Comparison of ENCODE assay signal across 8 cellular contexts in genomic region chr20:49888341-49889244, GRCh38. TPM values are rescaled to one million over a fixed set of nuclear protein-coding genes. Genes with fewer than 3 reads are reported as not detected.
DNase-seq lines count a peak whose midpoint lies in the region; ATAC-seq and TF ChIP-seq lines count a peak whose summit lies in the region.

No MANE protein-coding gene starts in this region.

- H3F3A ChIP-seq in DOHH2 (ENCODE audit: control insufficient read depth, insufficient read depth) (peaks cover 3% of the 10 kb centered on the region; the same call in 1 of the 2 replicates), MM.1S (ENCODE audit: insufficient read depth, low read length) (no peaks in the 10 kb centered on the region)

- no peaks in the 10 kb centered on the region for H3K9me3 Mint-ChIP-seq in activated naive CD8-positive, alpha-beta T cell treated with anti-CD3 and anti-CD28 coated beads, Interleukin-2, amount 10 ng/mL, durations not matched to agents 7 days and 5 days

- H3K4me3 ChIP-seq in DOHH2 (ENCODE audit: low read length) = no peak overlapping the region
- no peak overlapping the region for H3K4me3 ChIP-seq in MM.1S (ENCODE audit: low read length)

- H3K9ac ChIP-seq in MM.1S (ENCODE audit: low read length) = no peak overlapping the region

- H4K20me1 ChIP-seq in DOHH2 (ENCODE audit: control insufficient read depth, insufficient read depth, low read depth, low read length) = no peaks in the 10 kb centered on the region
- H4K20me1 ChIP-seq in MM.1S (ENCODE audit: insufficient read depth, low read length) = no peaks in the 10 kb centered on the region

- H3K27ac Mint-ChIP-seq in activated naive CD8-positive, alpha-beta T cell treated with anti-CD3 and anti-CD28 coated beads, Interleukin-2, amount 10 ng/mL, durations not matched to agents 7 days and 5 days = peak overlapping the region; percentile 12

- H3K36me3 Mint-ChIP-seq in activated naive CD8-positive, alpha-beta T cell treated with anti-CD3 and anti-CD28 coated beads, Interleukin-2, amount 10 ng/mL, durations not matched to agents 7 days and 5 days = peaks cover 12% of the 10 kb centered on the region

- no peaks in the 10 kb centered on the region for H3K27me3 Mint-ChIP-seq in activated naive CD8-positive, alpha-beta T cell treated with anti-CD3 and anti-CD28 coated beads, Interleukin-2, amount 10 ng/mL, durations not matched to agents 7 days and 5 days

- intact Hi-C loops in posterior cingulate gyrus (cut with DNase I) = loop anchor here (1.0 to 5.0 kb wide), 4 partner anchors 40 to 277 kb away; partner anchors contain the start of genes B4GALT5 and SLC9A8

- H3K79me2 ChIP-seq in DOHH2 (ENCODE audit: control insufficient read depth, low read length) (no peaks in the 10 kb centered on the region), MM.1S (ENCODE audit: low read length) (no peaks in the 10 kb centered on the region)

- H3K9me2 ChIP-seq in DOHH2 (replicated peaks; ENCODE audit: control insufficient read depth, low read length) = no peaks in the 10 kb centered on the region
- H3K9me2 ChIP-seq in MM.1S (replicated peaks; ENCODE audit: insufficient read depth, low read length) = no peaks in the 10 kb centered on the region

- H3K4me3 Mint-ChIP-seq in activated naive CD8-positive, alpha-beta T cell treated with anti-CD3 and anti-CD28 coated beads, Interleukin-2, amount 10 ng/mL, durations not matched to agents 7 days and 5 days = no peak overlapping the region

- no peaks in the 10 kb centered on the region for H3K9me3 ChIP-seq in DOHH2 (ENCODE audit: control insufficient read depth, insufficient read depth, low read length)
- H3K9me3 ChIP-seq in MM.1S (replicated peaks; ENCODE audit: insufficient read depth, low read length) = no peaks in the 10 kb centered on the region

- peak; percentile 21 for DNase-seq in MM.1S
- DNase-seq in activated naive CD8-positive, alpha-beta T cell treated with anti-CD3 and anti-CD28 coated beads, Interleukin-2, amount 10 ng/mL, durations not matched to agents 7 days and 5 days = peak; percentile 59
- peak; percentile 92 for DNase-seq in glomerular visceral epithelial cell (ENCODE audit: extremely low spot score)
- DNase-seq in posterior cingulate gyrus = peak; percentile 66 to 98 (median 84)

- H3K27me3 ChIP-seq in DOHH2 (ENCODE audit: control insufficient read depth, low read length) (no peaks in the 10 kb centered on the region), MM.1S (replicated peaks; ENCODE audit: insufficient read depth, low read length) (no peaks in the 10 kb centered on the region)

- TF ChIP-seq CTCF in DOHH2 (IDR thresholded peaks at IDR 0.05; ENCODE audit: low read depth, low read length, poor library complexity, severe bottlenecking) (peak; percentile 95), MM.1S (IDR thresholded peaks at IDR 0.05; ENCODE audit: low read length) (peak; percentile 84)

- ATAC-seq in SK-N-SH treated with all-trans-retinoic acid at 6 μM for 48 hours (peak; percentile 81), GM21528 (IDR thresholded peaks at IDR 0.05; ENCODE audit: low FRiP score, unreplicated experiment) (no peak), HG03342 (IDR thresholded peaks at IDR 0.05; ENCODE audit: unreplicated experiment) (no peak)
- ATAC-seq in activated naive CD8-positive, alpha-beta T cell treated with anti-CD3 and anti-CD28 coated beads, Interleukin-2, amount 10 ng/mL, durations not matched to agents 7 days and 5 days (ENCODE audit: low read depth) = no peak

- no peak overlapping the region for H2AFZ ChIP-seq in MM.1S (ENCODE audit: low read length)

- peaks cover 8% of the 10 kb centered on the region for H3K4me1 ChIP-seq in DOHH2 (ENCODE audit: control insufficient read depth, low read length)
- H3K4me1 ChIP-seq in MM.1S (ENCODE audit: low read length) = no peaks in the 10 kb centered on the region

- POLR2A ChIA-PET in activated naive CD8-positive, alpha-beta T cell treated with anti-CD3 and anti-CD28 coated beads, Interleukin-2, amount 10 ng/mL, durations not matched to agents 7 days and 5 days (lab: Charles Lee) = interaction anchor here (0.6 kb wide), 1 partner anchor 17 kb away, joined by 4 read pairs; no protein-coding TSS in a partner anchor

- H3K27ac ChIP-seq in DOHH2 (ENCODE audit: low read depth, low read length) (no peak overlapping the region), MM.1S (ENCODE audit: low read length) (no peak overlapping the region)

- H3K4me2 ChIP-seq in DOHH2 (ENCODE audit: low read length) (peak overlapping the region; percentile 32; the same call in 1 of the 2 replicates), MM.1S (ENCODE audit: low read depth, low read length) (no peak overlapping the region)

- H3K36me3 ChIP-seq in DOHH2 (ENCODE audit: control insufficient read depth, low read length) (peaks cover 20% of the 10 kb centered on the region; the same call in 1 of the 2 replicates), MM.1S (replicated peaks; ENCODE audit: insufficient read depth, low read length) (no peaks in the 10 kb centered on the region)

- H3K4me1 Mint-ChIP-seq in activated naive CD8-positive, alpha-beta T cell treated with anti-CD3 and anti-CD28 coated beads, Interleukin-2, amount 10 ng/mL, durations not matched to agents 7 days and 5 days = peaks cover 13% of the 10 kb centered on the region

TF ChIP-seq in SK-N-SH treated with all-trans-retinoic acid at 6 μM for 48 hours, 23 proteins besides CTCF, POLR2A, EP300 and RAD21:
- TF ChIP-seq ZC3H10 (CRISPR knock-in tag; IDR thresholded peaks at IDR 0.05) = no peak
- no peak for TF ChIP-seq RARB (CRISPR knock-in tag; IDR thresholded peaks at IDR 0.05)
- no peak for TF ChIP-seq ESRRG (CRISPR knock-in tag; IDR thresholded peaks at IDR 0.05)
- no peak for TF ChIP-seq CSDC2 (CRISPR knock-in tag; IDR thresholded peaks at IDR 0.05)
- TF ChIP-seq TSHZ2 (CRISPR knock-in tag; IDR thresholded peaks at IDR 0.05) = no peak
- TF ChIP-seq CSRNP3 (CRISPR knock-in tag; IDR thresholded peaks at IDR 0.05) = no peak
- no peak for TF ChIP-seq POU6F1 (CRISPR knock-in tag; IDR thresholded peaks at IDR 0.05; ENCODE audit: borderline replicate concordance, low read depth)
- no peak for TF ChIP-seq ZNF565 (CRISPR knock-in tag; conservative IDR thresholded peaks at IDR 0.05; ENCODE audit: low read depth)
- no peak for TF ChIP-seq ARNTL (CRISPR knock-in tag; IDR thresholded peaks at IDR 0.05; ENCODE audit: borderline replicate concordance, low read depth)
- no peak for TF ChIP-seq ZNF8 (CRISPR knock-in tag; IDR thresholded peaks at IDR 0.05)
- no peak for TF ChIP-seq ISL1 (CRISPR knock-in tag; IDR thresholded peaks at IDR 0.05)
- TF ChIP-seq SNAI2 (CRISPR knock-in tag; IDR thresholded peaks at IDR 0.05) = no peak

RNA-seq across cellular contexts. Expression of gene SPATA2, which starts 26.7 kb away (rescaled TPM):
- total RNA-seq in activated naive CD8-positive, alpha-beta T cell treated with anti-CD3 and anti-CD28 coated beads, Interleukin-2, amount 10 ng/mL, durations not matched to agents 7 days and 5 days = 1 to 10 TPM; 8.9 to 9.1 TPM

RNA-seq across cellular contexts. Expression of gene RNF114, which starts 47.6 kb away (rescaled TPM):
- total RNA-seq in activated naive CD8-positive, alpha-beta T cell treated with anti-CD3 and anti-CD28 coated beads, Interleukin-2, amount 10 ng/mL, durations not matched to agents 7 days and 5 days = 10 to 100 TPM; 75.8 TPM

Comparison
In these comparisons a context has a peak if more than half of its experiments do, and no peak if none do; other contexts are left out.
1. DNase-seq: peak in every context shown above with its lines; median percentile 92 in glomerular visceral epithelial cell; 84 in posterior cingulate gyrus; 59 in activated naive CD8-positive, alpha-beta T cell treated with anti-CD3 and anti-CD28 coated beads, Interleukin-2, amount 10 ng/mL, durations not matched to agents 7 days and 5 days; 21 in MM.1S.